Comparison of ENCODE assay signal across 7 cellular contexts in genomic region chr3:52684184-52684583, GRCh38. TPM values are rescaled to one million over a fixed set of nuclear protein-coding genes. Genes with fewer than 3 reads are reported as not detected.
DNase-seq lines count a peak whose midpoint lies in the region; ATAC-seq and TF ChIP-seq lines count a peak whose summit lies in the region.

No MANE protein-coding gene starts in this region.

- H3K18ac ChIP-seq in H9 (ENCODE audit: insufficient read length, low read depth, low read length) = no peak overlapping the region

- H3T11ph ChIP-seq in H9 (ENCODE audit: low read length) = no peak overlapping the region

- H3K9me3 ChIP-seq in H9 (ENCODE audit: control insufficient read depth, low read depth, low read length) (no peaks in the 10 kb centered on the region), SK-N-MC (ENCODE audit: low read depth, low read length) (no peaks in the 10 kb centered on the region), skeletal muscle satellite cell (replicated peaks; ENCODE audit: low read length) (no peaks in the 10 kb centered on the region)

- no peak overlapping the region for H4K5ac ChIP-seq in H9 (ENCODE audit: insufficient read length, low read depth, low read length)

- peaks cover 24 to 27% of the 10 kb centered on the region in 2 experiments for H3K4me1 Mint-ChIP-seq in H9

- H3K14ac ChIP-seq in H9 (ENCODE audit: insufficient read depth, low read length) = no peak overlapping the region

- no peak overlapping the region for H3K27ac Mint-ChIP-seq in H9

- no peak overlapping the region for H3K23ac ChIP-seq in H9 (ENCODE audit: insufficient read length, low read depth, low read length)

- H2BK120ac ChIP-seq in H9 (ENCODE audit: low read depth, low read length, poor library complexity, severe bottlenecking) = no peak overlapping the region

- H2BK12ac ChIP-seq in H9 (ENCODE audit: insufficient read length, low read depth, low read length) = no peak overlapping the region

- no peak overlapping the region for H4K8ac ChIP-seq in H9 (replicated peaks; ENCODE audit: insufficient read length, low read depth, low read length)

- peaks cover 15% of the 10 kb centered on the region; the same call in 1 of the 2 replicates for H3K79me2 ChIP-seq in H9 (ENCODE audit: insufficient read depth, low read length)

- no peak overlapping the region for H2AFZ ChIP-seq in H9 (ENCODE audit: low read length)

- H4K91ac ChIP-seq in H9 (ENCODE audit: insufficient read length, low read depth, low read length) = no peak overlapping the region

- ATAC-seq in GM19467 (IDR thresholded peaks at IDR 0.05; ENCODE audit: unreplicated experiment) (no peak), GM21619 (IDR thresholded peaks at IDR 0.05; ENCODE audit: unreplicated experiment) (no peak)

- no peak overlapping the region for H2BK20ac ChIP-seq in H9 (ENCODE audit: low read depth, low read length, poor library complexity, severe bottlenecking)

- H3K9ac ChIP-seq in H9 (ENCODE audit: extremely low read depth, insufficient read length, low read length) (no peak overlapping the region), SK-N-MC (ENCODE audit: insufficient read length) (peak overlapping the region; percentile 96), skeletal muscle satellite cell (ENCODE audit: low read depth, low read length) (peak overlapping the region; percentile 93)

- no peak overlapping the region for H3K4ac ChIP-seq in H9 (ENCODE audit: low read depth, low read length)

- no peak overlapping the region for H2AK5ac ChIP-seq in H9 (ENCODE audit: insufficient read length, low read length)

- peak overlapping the region; percentile 79 to 93 for H3K4me3 Mint-ChIP-seq in H9

- H3K36me3 ChIP-seq in SK-N-MC (ENCODE audit: insufficient read depth, low read length) (peaks cover 44% of the 10 kb centered on the region), skeletal muscle satellite cell (ENCODE audit: insufficient read depth, low read length) (peaks cover 31% of the 10 kb centered on the region)

- H3K4me2 ChIP-seq in H9 (ENCODE audit: insufficient read depth, insufficient read length, low read length) (no peak overlapping the region), skeletal muscle satellite cell (ENCODE audit: low read length) (peak overlapping the region; percentile 79)

- H3K27ac ChIP-seq in H9 (ENCODE audit: insufficient read length, low read depth, low read length) (no peak overlapping the region), SK-N-MC (no peak overlapping the region)

- H3K36me3 Mint-ChIP-seq in H9 (ENCODE audit: insufficient read depth in 1 of 3, low read depth in 3 of 3) = peaks cover 35 to 51% (median 49%) of the 10 kb centered on the region in 3 experiments

- peaks cover 3% of the 10 kb centered on the region; the same call in 1 of the 2 replicates for H3K27me3 Mint-ChIP-seq in H9 (ENCODE audit: low read depth)

- no peak overlapping the region for H2BK5ac ChIP-seq in H9 (ENCODE audit: insufficient read length, low read length)

- no peak for TF ChIP-seq CTCF in H9 (conservative IDR thresholded peaks at IDR 0.05)
- TF ChIP-seq CTCF in fibroblast of pulmonary artery (IDR thresholded peaks at IDR 0.05; ENCODE audit: low read length, missing control alignments) = no peak

- WGBS in H9 (ENCODE audit: extremely low coverage, insufficient read length, low lambda C conversion rate) = no CpG with 5 or more reads among the region's 5 CpGs

- H3K23me2 ChIP-seq in H9 (ENCODE audit: insufficient read length, low read depth, low read length, poor library complexity, severe bottlenecking) = peaks cover 3% of the 10 kb centered on the region

- H3K79me1 ChIP-seq in H9 (ENCODE audit: insufficient read depth, low read depth, low read length, poor library complexity, severe bottlenecking) = peaks cover 16% of the 10 kb centered on the region

- H3K27me3 ChIP-seq in H9 (ENCODE audit: insufficient read depth, low read length) = no peaks in the 10 kb centered on the region
- no peaks in the 10 kb centered on the region for H3K27me3 ChIP-seq in skeletal muscle satellite cell (ENCODE audit: control insufficient read depth, insufficient read depth, low read length)

- H3K56ac ChIP-seq in H9 (ENCODE audit: insufficient read length, low read depth, low read length) = no peak overlapping the region

- H3K4me3 ChIP-seq in SK-N-MC (peak overlapping the region; percentile 82), fibroblast of pulmonary artery (replicated peaks; ENCODE audit: low read depth, low read length) (peak overlapping the region; percentile 97), skeletal muscle satellite cell (ENCODE audit: low read length) (peak overlapping the region; percentile 90)

- H3K9me3 Mint-ChIP-seq in H9 = no peaks in the 10 kb centered on the region

- H4K20me1 ChIP-seq in H9 (ENCODE audit: control insufficient read depth, insufficient read depth, insufficient read length) = no peaks in the 10 kb centered on the region

- H2BK15ac ChIP-seq in H9 (ENCODE audit: low read depth, low read length) = no peak overlapping the region

- no peaks in the 10 kb centered on the region for H3K4me1 ChIP-seq in H9 (ENCODE audit: insufficient read depth, low read length)
- peaks cover 42% of the 10 kb centered on the region for H3K4me1 ChIP-seq in skeletal muscle satellite cell (ENCODE audit: control insufficient read depth, insufficient read depth, low read length)

- no peak for DNase-seq in H9
- DNase-seq in SK-N-MC (ENCODE audit: low read depth, low spot score) = no peak
- DNase-seq in fibroblast of pulmonary artery (ENCODE audit: low read depth) = no peak
- no peak for DNase-seq in cerebellar nuclear complex (lab: John Stamatoyannopoulos, UW)

RNA-seq across cellular contexts. Expression of gene PBRM1, which starts 1.5 kb away (rescaled TPM):
- total RNA-seq in H9 (2021) = 70.0 and 74.2 TPM in 2 replicates
- 45.9 and 48.5 TPM in 2 replicates for total RNA-seq in skeletal muscle satellite cell (2012; rRNA removed)

RNA-seq across cellular contexts. Expression of gene GNL3, which starts 1.6 kb away (rescaled TPM):
- 245 and 250 TPM in 2 replicates for total RNA-seq in H9 (2021)
- total RNA-seq in skeletal muscle satellite cell (2012; rRNA removed) = 188 and 213 TPM in 2 replicates

RNA-seq across cellular contexts. Expression of gene GLT8D1, which starts 21.4 kb away (rescaled TPM):
- 37.0 and 39.3 TPM in 2 replicates for total RNA-seq in H9 (2021)
- total RNA-seq in skeletal muscle satellite cell (2012; rRNA removed) = 77.3 and 87.8 TPM in 2 replicates

RNA-seq across cellular contexts. Expression of gene SPCS1, which starts 21.7 kb away (rescaled TPM):
- total RNA-seq in H9 (2021) = 106 TPM in 2 replicates
- 101 and 140 TPM in 2 replicates for total RNA-seq in skeletal muscle satellite cell (2012; rRNA removed)
